13 cellular contexts compared by ENCODE assay signal in the genomic region with DNA sequence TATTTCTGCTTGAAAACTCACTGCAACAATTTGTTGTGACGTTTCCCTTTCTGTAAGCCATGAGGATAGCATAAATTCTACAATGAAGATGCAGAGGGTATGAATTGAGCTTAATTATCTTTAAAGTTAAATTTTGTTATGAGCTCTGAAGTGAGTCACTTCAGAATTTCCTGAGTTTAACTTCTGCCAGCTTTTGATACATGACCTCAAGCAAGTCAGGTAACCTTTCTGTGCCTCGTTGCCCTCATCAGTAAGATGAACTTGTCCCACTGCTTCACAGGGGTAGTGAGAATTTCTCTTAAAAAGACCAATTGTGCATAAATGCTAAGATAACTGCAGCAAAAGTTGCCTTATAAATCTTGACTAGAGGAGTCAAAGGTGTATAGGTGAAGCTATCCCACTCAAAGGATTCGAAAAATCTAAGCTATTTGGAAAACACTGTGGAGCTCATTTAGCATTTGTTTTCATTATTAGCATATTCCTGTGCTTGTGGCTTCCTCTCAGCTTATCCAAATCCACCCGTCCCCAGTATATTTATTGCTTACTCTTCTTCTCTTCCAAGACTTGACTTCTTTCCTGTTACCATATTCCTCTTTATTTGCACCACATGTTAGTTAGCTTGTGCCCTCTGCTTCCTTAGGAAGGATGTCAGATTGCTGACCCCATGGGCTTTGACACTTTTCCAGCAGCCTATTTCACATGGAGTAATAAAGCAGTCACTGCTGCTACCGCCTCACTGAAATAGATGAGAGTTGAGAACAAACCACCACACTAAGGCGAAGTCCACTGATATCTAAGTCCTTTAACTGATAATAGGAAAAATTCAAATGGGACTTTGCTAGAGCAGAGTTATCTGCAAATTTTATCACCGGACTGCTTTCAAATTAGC.
"Had no signal": no experiment of that assay in that cellular context is flagged by ENCODE, and none has a peak within 500 bp of the region (broad histone marks: within the 10 kb centered on the region; RNA-seq: fewer than 3 reads in every experiment).

No MANE protein-coding gene starts in this region.

- ATAC-seq: left cardiac atrium; stimulated activated effector memory CD8-positive, alpha-beta T cell treated with anti-CD3 and anti-CD28 coated beads, Interleukin-12 subunit alpha, Interleukin-12 subunit beta, amount 100 ng/mL, for 72 hours had no signal

- H3K36me3 ChIP-seq: lower lobe of right lung, right lobe of liver, stomach had no signal

- H3K9me3 ChIP-seq: lower lobe of right lung, right lobe of liver, testis had no signal

- H3K4me1 ChIP-seq: lower lobe of right lung, right lobe of liver, stomach, testis had no signal

- H3K4me3 ChIP-seq: lower lobe of right lung, right lobe of liver, stomach, testis had no signal

- DNase-seq: activated CD4-positive, CD25-positive, alpha-beta regulatory T cell treated with anti-CD3 and anti-CD28 coated beads, Interleukin-2, amount 50 U/mL, for 72 hours; activated naive CD8-positive, alpha-beta T cell treated with anti-CD3 and anti-CD28 coated beads, Interleukin-2, amount 10 ng/mL, durations not matched to agents 7 days and 5 days; amygdala; left cardiac atrium; lower lobe of right lung; occipital lobe; posterior cingulate gyrus; right lobe of liver; stimulated activated CD4-positive, alpha-beta T cell treated with anti-CD3 and anti-CD28 coated beads, Interleukin-4, amount 100 ng/mL, for 24 hours; stomach; T1000; testis had no signal

- H3K27me3 ChIP-seq: right lobe of liver, stomach, testis had no signal

- H3K27ac ChIP-seq: lower lobe of right lung, right lobe of liver, stomach, testis had no signal
